Comparison of ENCODE assay signal across 18 cellular contexts in the genomic region with DNA sequence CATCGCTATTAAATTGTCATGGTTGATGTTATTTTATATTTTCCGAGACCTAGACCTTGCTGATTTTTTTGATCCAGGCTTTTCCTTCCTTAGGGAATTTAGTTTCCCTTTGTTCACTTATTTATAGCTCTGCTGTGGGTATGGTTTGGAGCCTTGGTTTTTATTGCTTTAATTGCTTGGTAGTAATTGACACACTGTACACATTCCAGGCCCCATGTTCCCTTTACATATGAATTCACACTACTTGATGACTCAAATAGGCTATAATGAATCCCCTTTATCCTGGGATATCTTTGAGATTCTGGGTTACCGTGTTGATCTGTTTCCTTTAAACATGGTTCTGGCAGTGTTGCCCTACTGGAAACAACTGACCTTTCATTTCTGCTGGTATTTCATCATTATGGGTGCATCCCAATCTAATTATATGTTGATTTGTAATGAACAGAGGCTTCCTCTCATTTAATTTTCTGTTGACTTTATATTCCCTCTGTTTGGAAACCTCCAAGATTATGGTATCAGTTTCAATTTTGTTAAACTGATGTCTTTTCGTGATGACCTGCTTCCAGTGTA.
DNase-seq lines count a peak whose midpoint lies in the region; TF ChIP-seq lines count a peak whose summit lies in the region.
"Had no signal": no experiment of that assay in that cellular context is flagged by ENCODE, and none has a peak within 500 bp of the region (broad histone marks: within the 10 kb centered on the region; RNA-seq: fewer than 3 reads in every experiment).

No MANE protein-coding gene starts in this region.

- H3K9me3 ChIP-seq in subcutaneous abdominal adipose tissue (ENCODE audit: control insufficient read depth in 5 of 5, low read length in 5 of 5): no peaks in the 10 kb centered on the region
- H3K9me3 ChIP-seq: adrenal gland had no signal

- H3K27ac ChIP-seq in subcutaneous abdominal adipose tissue (ENCODE audit: low read depth, low read length): peak overlapping the region; percentile 77

- H3K27me3 ChIP-seq in subcutaneous abdominal adipose tissue (ENCODE audit: control insufficient read depth in 5 of 5, insufficient read depth in 4 of 5, low read length in 5 of 5): no peaks in the 10 kb centered on the region
- H3K27me3 ChIP-seq: adrenal gland had no signal

- peaks cover 89% of the 10 kb centered on the region for H3K4me1 Mint-ChIP-seq in brain

- peak; percentile 51 for DNase-seq in LoVo (ENCODE audit: low spot score)
- DNase-seq in myocyte (ENCODE audit: low read depth): peak; percentile 30
- no peak for DNase-seq in NCI-H510A treated with DMSO at 0.1 percent for 48 hours (lab: John Stamatoyannopoulos, UW)
- no peak for DNase-seq in amygdala (lab: John Stamatoyannopoulos, UW)
- no peak for DNase-seq in GM20000 (ENCODE audit: low spot score)
- DNase-seq: activated CD4-positive, alpha-beta T cell treated with anti-CD3 and anti-CD28 coated beads for 1 hour; adrenal gland; central memory CD4-positive, alpha-beta T cell; effector CD8-positive, alpha-beta T cell; hypothalamus; kidney glomerular epithelial cell; naive B cell; NCI-H2029; NCI-H510A; stimulated activated CD4-positive, alpha-beta T cell treated with anti-CD3 and anti-CD28 coated beads, Interleukin-1b, Interleukin-23, amount 100 ng/mL, for 48 hours had no signal

- H3K4me3 Mint-ChIP-seq in brain: no peak overlapping the region
- H3K4me3 Mint-ChIP-seq: naive B cell had no signal

- no peak for TF ChIP-seq CTCF in brain (conservative IDR thresholded peaks at IDR 0.05)
- TF ChIP-seq CTCF in GM20000 (IDR thresholded peaks at IDR 0.05; ENCODE audit: extremely low read depth, missing control alignments): no peak

- no peaks in the 10 kb centered on the region for H3K36me3 ChIP-seq in subcutaneous abdominal adipose tissue (ENCODE audit: control insufficient read depth in 5 of 5, insufficient read depth in 5 of 5, low read length in 5 of 5)
- H3K36me3 ChIP-seq: adrenal gland had no signal

- H3K4me1 ChIP-seq in subcutaneous abdominal adipose tissue (ENCODE audit: control insufficient read depth in 5 of 5, insufficient read depth in 5 of 5, low read length in 5 of 5): peaks cover 4 to 70% (median 49%) of the 10 kb centered on the region in 5 donors

- H3K36me3 Mint-ChIP-seq in brain: no peaks in the 10 kb centered on the region
- H3K36me3 Mint-ChIP-seq: naive B cell had no signal

- H3K4me3 ChIP-seq in subcutaneous abdominal adipose tissue (ENCODE audit: low read depth in 1 of 5, low read length in 5 of 5): no peak overlapping the region
- H3K4me3 ChIP-seq: adrenal gland had no signal

- H3K27ac Mint-ChIP-seq in brain: peak overlapping the region; percentile 49 to 96 (median 88)

- H3K27me3 Mint-ChIP-seq in brain: no peaks in the 10 kb centered on the region
- H3K27me3 Mint-ChIP-seq: naive B cell, progenitor cell of endocrine pancreas had no signal

- peak overlapping the region in 1 of 5 donors; percentile 8 for H3K9ac ChIP-seq in subcutaneous abdominal adipose tissue (ENCODE audit: low read length in 5 of 5)

- H3K9me3 Mint-ChIP-seq in brain: peaks cover 0 to 6% (median 2%) of the 10 kb centered on the region in 5 experiments
- H3K9me3 Mint-ChIP-seq: naive B cell had no signal

Comparison
In these comparisons a context has a peak if more than half of its experiments do, and no peak if none do; other contexts are left out.
1. DNase-seq: peak in LoVo (single experiment) and myocyte (single experiment); none in NCI-H510A treated with DMSO at 0.1 percent for 48 hours (single experiment), amygdala (0 of 56) and GM20000 (single experiment).